7 cellular contexts compared by ENCODE assay signal in the genomic region with DNA sequence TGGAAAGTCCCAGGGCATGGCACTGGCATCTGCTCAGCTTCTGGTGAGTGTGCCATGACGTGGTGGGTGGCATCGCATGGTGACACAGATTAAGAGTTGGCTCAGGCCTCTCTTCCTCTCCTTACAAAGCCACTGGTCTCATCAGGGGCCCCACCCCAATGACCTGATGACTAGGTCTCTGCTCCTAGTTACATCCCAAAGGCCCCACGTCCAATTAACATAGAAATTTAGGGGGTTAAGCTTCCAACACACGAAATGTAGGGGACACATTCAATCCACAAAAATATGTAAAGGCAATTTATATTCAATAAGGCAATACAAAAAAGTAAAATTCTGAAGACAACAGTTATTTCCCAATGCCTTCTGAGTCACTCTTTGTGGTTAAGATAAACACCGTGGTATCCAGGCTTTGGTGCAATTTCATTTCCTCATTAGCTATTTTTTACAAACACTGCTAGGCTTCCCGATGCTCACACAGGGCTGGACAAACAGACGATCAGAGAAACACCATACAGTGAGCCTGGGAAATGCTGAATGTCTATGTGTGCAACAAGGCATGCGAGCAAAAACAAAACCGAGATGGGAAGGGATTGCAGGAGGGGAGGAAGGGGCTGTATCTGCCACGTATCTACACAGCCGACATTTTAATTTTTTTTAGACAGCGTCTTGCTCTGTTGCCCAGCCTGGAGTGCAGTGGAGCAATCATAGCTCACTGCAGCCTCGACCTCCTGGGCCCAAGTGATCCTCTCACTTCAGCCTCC.
DNase-seq lines count a peak whose midpoint lies in the region; ATAC-seq, FAIRE-seq and TF ChIP-seq lines count a peak whose summit lies in the region.

No MANE protein-coding gene starts in this region.

- peak; percentile 17 for ATAC-seq in GM18867 (IDR thresholded peaks at IDR 0.05; ENCODE audit: unreplicated experiment)
- ATAC-seq in HG03196 (IDR thresholded peaks at IDR 0.05; ENCODE audit: unreplicated experiment), result peak; percentile 32
- ATAC-seq in mucosa of descending colon, result peak; percentile 43

- TF ChIP-seq CTCF in bronchial epithelial cell (IDR thresholded peaks at IDR 0.05; ENCODE audit: insufficient read depth, low read length, severe bottlenecking), result no peak
- no peak for TF ChIP-seq CTCF in mucosa of descending colon (IDR thresholded peaks at IDR 0.05)

- H3K27me3 ChIP-seq in bronchial epithelial cell (ENCODE audit: control insufficient read depth, insufficient read depth, low read length), result no peaks in the 10 kb centered on the region

- H3K4me3 ChIP-seq in bronchial epithelial cell (ENCODE audit: low read depth, low read length) (no peak overlapping the region), mucosa of descending colon (no peak overlapping the region)

- H3K4me1 ChIP-seq in mucosa of descending colon (ENCODE audit: low read depth), result peaks cover 18% of the 10 kb centered on the region

- no peaks in the 10 kb centered on the region for H3K9me3 ChIP-seq in mucosa of descending colon

- intact Hi-C loops in mucosa of descending colon (cut with DNase I, micrococcal nuclease), result no loop called here

- DNase-seq in SKM-1 treated with dmso at 0.1 percent for 144 hours (lab: John Stamatoyannopoulos, UW; ENCODE audit: unreplicated experiment) (peak; percentile 95), bronchial epithelial cell (ENCODE audit: low read depth) (peak; percentile 91), mucosa of descending colon (peak in 1 of 3 donors; percentile 69), NCI-H1417 (lab: John Stamatoyannopoulos, UW) (no peak), NCI-H2029 (lab: John Stamatoyannopoulos, UW) (no peak)

- H3K36me3 ChIP-seq in bronchial epithelial cell (ENCODE audit: control insufficient read depth, insufficient read depth, low read length), result peaks cover 1% of the 10 kb centered on the region
- no peaks in the 10 kb centered on the region for H3K36me3 ChIP-seq in mucosa of descending colon (ENCODE audit: low read depth)

- FAIRE-seq in bronchial epithelial cell (lab: Jason Lieb, UNC), result no peak

Comparison
In these comparisons a context has a peak if more than half of its experiments do, and no peak if none do; other contexts are left out.
1. DNase-seq: peak in SKM-1 treated with dmso at 0.1 percent for 144 hours (single experiment) and bronchial epithelial cell (single experiment); none in NCI-H1417 (0 of 3) and NCI-H2029 (single experiment).
2. Peak in every context shown above with its lines, with median percentiles within 50 percentile points of each other: ATAC-seq.